ENCODE assay signal across 8 cellular contexts in genomic region chr22:25447689-25448434, GRCh38.
DNase-seq lines count a peak whose midpoint lies in the region; ATAC-seq, FAIRE-seq and TF ChIP-seq lines count a peak whose summit lies in the region.

No MANE protein-coding gene starts in this region.

- FAIRE-seq in urothelium cell line (lab: Jason Lieb, UNC) = peak; percentile 100

- WGBS in psoas muscle, 3 donors = 4 to 5% (median 4%) methylated on average over 27 to 30 of the region's 30 CpGs

- H3K27ac Mint-ChIP-seq in T-cell = peak overlapping the region; percentile 92 to 93

- CTCF ChIA-PET in T-cell (lab: Charles Lee) = interaction anchor here in 1 of 2 donors (0.5 to 1.0 kb wide), 3 partner anchors 35 to 259 kb away, joined by 3 read pairs; no protein-coding TSS in a partner anchor

- no peaks in the 10 kb centered on the region for H3K27me3 ChIP-seq in left ventricle myocardium inferior (ENCODE audit: low read depth)
- no peaks in the 10 kb centered on the region for H3K27me3 ChIP-seq in psoas muscle (ENCODE audit: insufficient read depth in 3 of 3, low read length in 2 of 3)

- H3K4me3 ChIP-seq in left ventricle myocardium inferior (peak overlapping the region; percentile 84), psoas muscle (peak overlapping the region; percentile 72)

- H3K4me3 Mint-ChIP-seq in T-cell = peak overlapping the region; percentile 90 to 96 (median 94)

- H3K9me3 ChIP-seq in left ventricle myocardium inferior (replicated peaks) (no peaks in the 10 kb centered on the region), psoas muscle (no peaks in the 10 kb centered on the region)

- peaks cover 44% of the 10 kb centered on the region for H3K4me1 ChIP-seq in left ventricle myocardium inferior
- peaks cover 22% of the 10 kb centered on the region for H3K4me1 ChIP-seq in psoas muscle

- DNase-seq in NCI-H1105 (lab: John Stamatoyannopoulos, UW) = peak; percentile 85
- DNase-seq in T-cell = peak; percentile 62 to 89 (median 84)
- peak; percentile 62 for DNase-seq in amniotic epithelial cell (ENCODE audit: low read depth)
- DNase-seq in left ventricle myocardium inferior = peak; percentile 86
- peak; percentile 92 to 96 for DNase-seq in psoas muscle
- peak; percentile 100 for DNase-seq in urothelium cell line (ENCODE audit: low spot score)

- H3K36me3 ChIP-seq in left ventricle myocardium inferior (no peaks in the 10 kb centered on the region), psoas muscle (ENCODE audit: insufficient read depth in 1 of 2, low read depth in 1 of 2) (no peaks in the 10 kb centered on the region)

- H3K27me3 Mint-ChIP-seq in T-cell = no peaks in the 10 kb centered on the region

- POLR2A ChIA-PET in T-cell (lab: Charles Lee) = no interaction called here

- intact Hi-C loops in left ventricle myocardium inferior (cut with micrococcal nuclease) = no loop called here
- intact Hi-C loops in psoas muscle (cut with DNase I) = loop anchor here in 1 of 2 donors (2.0 kb wide), 1 partner anchor 85 kb away; no protein-coding TSS in a partner anchor

- TF ChIP-seq CTCF in left ventricle myocardium inferior (IDR thresholded peaks at IDR 0.05; ENCODE audit: borderline replicate concordance) = peak; percentile 94
- peak; percentile 85 for TF ChIP-seq CTCF in psoas muscle (IDR thresholded peaks at IDR 0.05)

- peaks cover 36 to 46% (median 46%) of the 10 kb centered on the region in 3 donors for H3K4me1 Mint-ChIP-seq in T-cell

- TF ChIP-seq POLR2A in GM10847 (IDR thresholded peaks at IDR 0.05; ENCODE audit: extremely low read depth, insufficient read length) = peak; percentile 62

- ATAC-seq in HG02571 (IDR thresholded peaks at IDR 0.05; ENCODE audit: unreplicated experiment) (peak; percentile 80), T-cell (replicated peaks in 1 of 4) (peak; percentile 91 to 97 (median 93)), psoas muscle (peak; percentile 98 to 99 (median 99))

- H3K27ac ChIP-seq in left ventricle myocardium inferior (replicated peaks) (peak overlapping the region; percentile 84), psoas muscle (peak overlapping the region; percentile 75)

- no peaks in the 10 kb centered on the region for H3K9me3 Mint-ChIP-seq in T-cell

- peaks cover 6% of the 10 kb centered on the region for H3K36me3 Mint-ChIP-seq in T-cell

Comparison
In these comparisons a context has a peak if more than half of its experiments do, and no peak if none do; other contexts are left out.
1. Peak in every context shown above with its lines: DNase-seq, ATAC-seq, H3K4me3 ChIP-seq and H3K27ac ChIP-seq.